Comparison of ENCODE assay signal across 6 cellular contexts in genomic region chr11:66346476-66347424, GRCh38. TPM values are rescaled to one million over a fixed set of nuclear protein-coding genes. Genes with fewer than 3 reads are reported as not detected.
A peak's percentile ranks its signal among the peaks of the same experiment; 100 is the strongest.
DNase-seq lines count a peak whose midpoint lies in the region; ATAC-seq and TF ChIP-seq lines count a peak whose summit lies in the region.

No MANE protein-coding gene starts in this region.

- CTCF ChIA-PET in activated naive CD4-positive, alpha-beta T cell treated with anti-CD3 and anti-CD28 coated beads, Interleukin-2, amount 10 ng/mL, durations not matched to agents 7 days and 5 days (lab: Charles Lee) = interaction anchor here (1.3 to 4.2 kb wide), 3 partner anchors 17 to 35 kb away, joined by 5 to 29 read pairs (median 8); no protein-coding TSS in a partner anchor

- WGBS in suprapubic skin = 51% methylated on average over 12 of the region's 68 CpGs

- peak overlapping the region; percentile 67 for H3K27ac Mint-ChIP-seq in activated naive CD4-positive, alpha-beta T cell treated with anti-CD3 and anti-CD28 coated beads, Interleukin-2, amount 10 ng/mL, durations not matched to agents 7 days and 5 days

- no peak for TF ChIP-seq POLR2A in suprapubic skin (IDR thresholded peaks at IDR 0.05)

- peak overlapping the region; percentile 85 for H3K27ac ChIP-seq in suprapubic skin

- peak; percentile 27 for DNase-seq in activated naive CD4-positive, alpha-beta T cell treated with anti-CD3 and anti-CD28 coated beads, Interleukin-2, amount 10 ng/mL, durations not matched to agents 7 days and 5 days
- no peak for DNase-seq in activated naive CD4-positive, alpha-beta T cell treated with Interleukin-2 at 50 U/mL for 16 hours
- DNase-seq in foreskin fibroblast (peak in 1 of 2 donors; percentile 49), suprapubic skin (ENCODE audit: low spot score in 2 of 2) (no peak), NK-92 (lab: John Stamatoyannopoulos, UW; ENCODE audit: unreplicated experiment) (no peak)

- peak overlapping the region; percentile 94 for H3K4me3 Mint-ChIP-seq in activated naive CD4-positive, alpha-beta T cell treated with anti-CD3 and anti-CD28 coated beads, Interleukin-2, amount 10 ng/mL, durations not matched to agents 7 days and 5 days

- TF ChIP-seq EP300 in suprapubic skin (IDR thresholded peaks at IDR 0.05) = no peak

- peaks cover 7% of the 10 kb centered on the region for H3K27me3 Mint-ChIP-seq in activated naive CD4-positive, alpha-beta T cell treated with anti-CD3 and anti-CD28 coated beads, Interleukin-2, amount 10 ng/mL, durations not matched to agents 7 days and 5 days

- H3K4me1 ChIP-seq in suprapubic skin = peaks cover 44% of the 10 kb centered on the region

- no peak for TF ChIP-seq CTCF in foreskin fibroblast (IDR thresholded peaks at IDR 0.05; ENCODE audit: low read depth, low read length)
- TF ChIP-seq CTCF in suprapubic skin (IDR thresholded peaks at IDR 0.05) = no peak

- ATAC-seq in HG03460 (IDR thresholded peaks at IDR 0.05; ENCODE audit: unreplicated experiment) = no peak

- H3K4me1 Mint-ChIP-seq in activated naive CD4-positive, alpha-beta T cell treated with anti-CD3 and anti-CD28 coated beads, Interleukin-2, amount 10 ng/mL, durations not matched to agents 7 days and 5 days = peaks cover 54% of the 10 kb centered on the region

- H3K4me3 ChIP-seq in foreskin fibroblast (ENCODE audit: low read depth in 1 of 2, low read length in 2 of 2) = peak overlapping the region; percentile 83 to 91
- peak overlapping the region; percentile 77 for H3K4me3 ChIP-seq in suprapubic skin

- no peaks in the 10 kb centered on the region for H3K9me3 ChIP-seq in suprapubic skin

- peaks cover 3% of the 10 kb centered on the region for H3K36me3 ChIP-seq in suprapubic skin

- H3K36me3 Mint-ChIP-seq in activated naive CD4-positive, alpha-beta T cell treated with anti-CD3 and anti-CD28 coated beads, Interleukin-2, amount 10 ng/mL, durations not matched to agents 7 days and 5 days = peaks cover 15% of the 10 kb centered on the region

- no peaks in the 10 kb centered on the region for H3K27me3 ChIP-seq in suprapubic skin

- no peaks in the 10 kb centered on the region for H3K9me3 Mint-ChIP-seq in activated naive CD4-positive, alpha-beta T cell treated with anti-CD3 and anti-CD28 coated beads, Interleukin-2, amount 10 ng/mL, durations not matched to agents 7 days and 5 days

RNA-seq across cellular contexts. Expression of gene B4GAT1, which starts 0.7 kb away (rescaled TPM):
- total RNA-seq in suprapubic skin = 10 to 100 TPM; 14.4 to 31.9 (median 20.6) TPM

RNA-seq across cellular contexts. Expression of gene BRMS1, which starts 1.8 kb away (rescaled TPM):
- total RNA-seq in suprapubic skin = 10 to 100 TPM; 45.7 to 60.3 (median 57.3) TPM

RNA-seq across cellular contexts. Expression of gene RIN1, which starts 10.5 kb away (rescaled TPM):
- 10 to 100 TPM; 40.3 to 73.6 (median 60.3) TPM for total RNA-seq in suprapubic skin

RNA-seq across cellular contexts. Expression of gene SLC29A2, which starts 24.8 kb away (rescaled TPM):
- total RNA-seq in suprapubic skin = 1 to 10 TPM; 2.2 to 4.7 (median 3.9) TPM

RNA-seq across cellular contexts. Expression of gene CD248, which starts 29.9 kb away (rescaled TPM):
- total RNA-seq in suprapubic skin = 10 to 100 TPM in 2 of 4 donors, 1 to 10 TPM in 2; 5.9 to 32.6 (median 19.2) TPM
